In genomic region chr15:97009036-97009555, GRCh38 we compare ENCODE assay signal across 23 cellular contexts.
DNase-seq lines count a peak whose midpoint lies in the region; ATAC-seq and TF ChIP-seq lines count a peak whose summit lies in the region.
"Had no signal": no experiment of that assay in that cellular context is flagged by ENCODE, and none has a peak within 500 bp of the region (broad histone marks: within the 10 kb centered on the region; RNA-seq: fewer than 3 reads in every experiment).

No MANE protein-coding gene starts in this region.

- TF ChIP-seq CTCF in GM13977 (IDR thresholded peaks at IDR 0.05; ENCODE audit: extremely low read depth, insufficient read depth, missing control alignments) (no peak), Caco-2 (IDR thresholded peaks at IDR 0.05; ENCODE audit: insufficient read depth in 1 of 2, low read depth in 1 of 2, low read length in 1 of 2, severe bottlenecking in 1 of 2, unreplicated experiment in 1 of 2) (no peak)

- no peak for ATAC-seq in HG03457 (IDR thresholded peaks at IDR 0.05; ENCODE audit: unreplicated experiment)
- ATAC-seq: GM23338; mucosa of descending colon; right cardiac atrium; stimulated activated effector memory CD8-positive, alpha-beta T cell treated with anti-CD3 and anti-CD28 coated beads, Interleukin-12 subunit alpha, Interleukin-12 subunit beta, amount 100 ng/mL, for 72 hours had no signal

- H3K4me1 Mint-ChIP-seq in Caco-2 (ENCODE audit: low read depth, unreplicated experiment), result peaks cover 7% of the 10 kb centered on the region
- H3K4me1 Mint-ChIP-seq: activated B cell treated with CpG ODN at 0.5 μM for 24 hours; stimulated activated effector memory CD8-positive, alpha-beta T cell treated with anti-CD3 and anti-CD28 coated beads, Interleukin-12 subunit alpha, Interleukin-12 subunit beta, amount 100 ng/mL, for 72 hours had no signal

- intact Hi-C loops in Caco-2 (cut with micrococcal nuclease; ENCODE audit: unreplicated experiment), result no loop called here

- POLR2A ChIA-PET in Caco-2 (lab: Charles Lee), result no interaction called here

- H3K36me3 Mint-ChIP-seq in Caco-2 (ENCODE audit: insufficient read depth, unreplicated experiment), result no peaks in the 10 kb centered on the region
- H3K36me3 Mint-ChIP-seq: stimulated activated effector memory CD8-positive, alpha-beta T cell treated with anti-CD3 and anti-CD28 coated beads, Interleukin-12 subunit alpha, Interleukin-12 subunit beta, amount 100 ng/mL, for 72 hours had no signal

- no peaks in the 10 kb centered on the region for H3K9me3 Mint-ChIP-seq in Caco-2 (ENCODE audit: unreplicated experiment)
- H3K9me3 Mint-ChIP-seq: activated B cell treated with CpG ODN at 0.5 μM for 24 hours, GM23338 had no signal

- DNase-seq in A172 (ENCODE audit: low spot score) (peak; percentile 15), Daoy (ENCODE audit: low read depth) (peak; percentile 92), NCI-H345 treated with DMSO at 0.1 percent for 48 hours (lab: John Stamatoyannopoulos, UW; ENCODE audit: unreplicated experiment) (peak; percentile 9), kidney tubule cell (ENCODE audit: low spot score) (peak; percentile 69), GM13977 (ENCODE audit: low spot score) (no peak), Caco-2 (no peak)
- DNase-seq: activated B cell treated with CpG ODN at 0.5 μM for 24 hours; activated naive CD4-positive, alpha-beta T cell treated with Interleukin-2 at 50 U/mL for 16 hours; effector CD4-positive, alpha-beta T cell; glutamatergic neuron; kidney; mucosa of descending colon; NCI-H1694 treated with DMSO at 0.1 percent for 48 hours; NCI-H446; NK-92 treated with Interleukin-12 subunit alpha and Interleukin-12 subunit beta, amount 100 ng/mL, for 24 hours; right cardiac atrium; stimulated activated CD4-positive, alpha-beta T cell treated with anti-CD3 and anti-CD28 coated beads, Interleukin-4, amount 100 ng/mL, for 24 hours; upper lobe of left lung had no signal

- in situ Hi-C loops in GM13977 (cut with MboI; ENCODE audit: low pct_unique_long_range_greater_than_20kb, low sequenced_read_pairs, unreplicated experiment), result no loop called here

- CTCF ChIA-PET in Caco-2 (lab: Charles Lee), result no interaction called here

- peaks cover 23% of the 10 kb centered on the region for H3K4me1 ChIP-seq in Caco-2
- H3K4me1 ChIP-seq: parathyroid adenoma, upper lobe of left lung had no signal

- H3K4me3 Mint-ChIP-seq in Caco-2 (ENCODE audit: unreplicated experiment), result no peak overlapping the region
- H3K4me3 Mint-ChIP-seq: activated B cell treated with CpG ODN at 0.5 μM for 24 hours; GM23338; stimulated activated effector memory CD8-positive, alpha-beta T cell treated with anti-CD3 and anti-CD28 coated beads, Interleukin-12 subunit alpha, Interleukin-12 subunit beta, amount 100 ng/mL, for 72 hours had no signal

- BruUV-seq in Caco-2 (replicated peaks; lab: Mats Ljungman, UMichigan), result no TSS peak

- no peak overlapping the region for H3K4me3 ChIP-seq in Caco-2 (ENCODE audit: low read depth, low read length)
- H3K4me3 ChIP-seq: GM23338, lung, mucosa of descending colon, upper lobe of left lung had no signal

- H3K27me3 ChIP-seq in Caco-2 (replicated peaks; ENCODE audit: control insufficient read depth, insufficient read depth, low read length), result no peaks in the 10 kb centered on the region
- H3K27me3 ChIP-seq: upper lobe of left lung had no signal

- H3K27ac Mint-ChIP-seq in Caco-2 (ENCODE audit: unreplicated experiment), result no peak overlapping the region
- H3K27ac Mint-ChIP-seq: activated B cell treated with CpG ODN at 0.5 μM for 24 hours; GM23338; stimulated activated effector memory CD8-positive, alpha-beta T cell treated with anti-CD3 and anti-CD28 coated beads, Interleukin-12 subunit alpha, Interleukin-12 subunit beta, amount 100 ng/mL, for 72 hours had no signal

- no peaks in the 10 kb centered on the region for H3K36me3 ChIP-seq in Caco-2 (ENCODE audit: control insufficient read depth, insufficient read depth, low read length)
- H3K36me3 ChIP-seq: upper lobe of left lung had no signal

- no peaks in the 10 kb centered on the region for H3K27me3 Mint-ChIP-seq in Caco-2 (ENCODE audit: insufficient read depth, unreplicated experiment)
- H3K27me3 Mint-ChIP-seq: activated B cell treated with CpG ODN at 0.5 μM for 24 hours had no signal

- H3K9me3 ChIP-seq in Caco-2, result no peaks in the 10 kb centered on the region
- H3K9me3 ChIP-seq: mucosa of descending colon, upper lobe of left lung had no signal

Comparison
In these comparisons a context has a peak if more than half of its experiments do, and no peak if none do; other contexts are left out.
1. DNase-seq: peak in A172 (single experiment), Daoy (single experiment), NCI-H345 treated with DMSO at 0.1 percent for 48 hours (single experiment) and kidney tubule cell (single experiment); none in GM13977 (single experiment) and Caco-2 (0 of 2).